In genomic region chrX:41906515-41907165, GRCh38 we compare ENCODE assay signal across 12 cellular contexts. TPM values are rescaled to one million over a fixed set of nuclear protein-coding genes. Genes with fewer than 3 reads are reported as not detected.
DNase-seq lines count a peak whose midpoint lies in the region; ATAC-seq, FAIRE-seq and TF ChIP-seq lines count a peak whose summit lies in the region.
"Had no signal": no experiment of that assay in that cellular context is flagged by ENCODE, and none has a peak within 500 bp of the region (broad histone marks: within the 10 kb centered on the region; RNA-seq: fewer than 3 reads in every experiment).

No MANE protein-coding gene starts in this region.

- no peaks in the 10 kb centered on the region for H3K9me3 ChIP-seq in CD4-positive, alpha-beta T cell (ENCODE audit: control insufficient read depth, low read length)
- H3K9me3 ChIP-seq: thoracic aorta had no signal

- peak overlapping the region; percentile 55 for H3K27ac Mint-ChIP-seq in CD4-positive, alpha-beta T cell
- H3K27ac Mint-ChIP-seq in activated naive CD4-positive, alpha-beta T cell treated with anti-CD3 and anti-CD28 coated beads, Interleukin-2, amount 50 U/mL, for 72 hours: peak overlapping the region; percentile 50 to 69
- H3K27ac Mint-ChIP-seq: neural progenitor cell; T-helper 1 cell treated with Interleukin-12 subunit alpha and Interleukin-12 subunit beta and Interleukin-4 antibody, amounts not matched to agents 30 μg/mL and 1 μg/mL, for 36 hours had no signal

- no peak for TF ChIP-seq CTCF in CD4-positive, alpha-beta T cell (IDR thresholded peaks at IDR 0.05)
- no peak for TF ChIP-seq CTCF in lower leg skin (IDR thresholded peaks at IDR 0.05)
- TF ChIP-seq CTCF in D721Med (IDR thresholded peaks at IDR 0.05; ENCODE audit: insufficient read depth, missing control alignments): no peak

- peaks cover 6% of the 10 kb centered on the region for H3K9me3 Mint-ChIP-seq in CD4-positive, alpha-beta T cell
- peaks cover 0 to 9% of the 10 kb centered on the region in 2 donors for H3K9me3 Mint-ChIP-seq in activated naive CD4-positive, alpha-beta T cell treated with anti-CD3 and anti-CD28 coated beads, Interleukin-2, amount 50 U/mL, for 72 hours

- H3K4me3 Mint-ChIP-seq in CD4-positive, alpha-beta T cell: peak overlapping the region; percentile 45
- H3K4me3 Mint-ChIP-seq: neural progenitor cell; T-helper 1 cell treated with Interleukin-12 subunit alpha and Interleukin-12 subunit beta and Interleukin-4 antibody, amounts not matched to agents 30 μg/mL and 1 μg/mL, for 36 hours had no signal

- no peak for FAIRE-seq in D721Med (lab: Jason Lieb, UNC)

- peaks cover 44% of the 10 kb centered on the region for H3K4me1 Mint-ChIP-seq in CD4-positive, alpha-beta T cell (ENCODE audit: low read depth)
- H3K4me1 Mint-ChIP-seq: neural progenitor cell had no signal

- POLR2A ChIA-PET in CD4-positive, alpha-beta T cell (lab: Charles Lee): interaction anchor here (1.0 kb wide), 1 partner anchor 47 kb away, joined by 3 read pairs; no protein-coding TSS in a partner anchor

- ATAC-seq in CD4-positive, alpha-beta T cell (ENCODE audit: poor library complexity): no peak
- ATAC-seq in activated naive CD4-positive, alpha-beta T cell treated with anti-CD3 and anti-CD28 coated beads, Interleukin-2, amount 50 U/mL, for 72 hours: peak; percentile 82 to 90

- H3K27me3 ChIP-seq in CD4-positive, alpha-beta T cell (ENCODE audit: control insufficient read depth, insufficient read depth, low read length): no peaks in the 10 kb centered on the region
- H3K27me3 ChIP-seq: neural progenitor cell had no signal

- 84 to 87% methylated on average over 3 of the region's 3 CpGs for WGBS in lower leg skin, 2 donors

- H3K4me3 ChIP-seq in lower leg skin (ENCODE audit: low read depth, poor library complexity, severe bottlenecking): no peak overlapping the region
- H3K4me3 ChIP-seq: lung, neural progenitor cell, thoracic aorta had no signal

- CTCF ChIA-PET in CD4-positive, alpha-beta T cell (lab: Charles Lee): interaction anchor here (0.5 kb wide), 1 partner anchor 594 kb away, joined by 3 read pairs; no protein-coding TSS in a partner anchor

- H3K27me3 Mint-ChIP-seq in CD4-positive, alpha-beta T cell: no peaks in the 10 kb centered on the region

- intact Hi-C loops in CD4-positive, alpha-beta T cell (cut with DNase I, micrococcal nuclease): loop anchor here in 1 of 2 experiments (10.0 kb wide), 1 partner anchor 1028 kb away; no protein-coding TSS in a partner anchor
- intact Hi-C loops in lower leg skin (cut with DNase I; ENCODE audit: low total_unique reads): no loop called here

- peaks cover 55% of the 10 kb centered on the region for H3K36me3 Mint-ChIP-seq in CD4-positive, alpha-beta T cell (ENCODE audit: low read depth)
- peaks cover 10 to 31% of the 10 kb centered on the region in 2 donors for H3K36me3 Mint-ChIP-seq in activated naive CD4-positive, alpha-beta T cell treated with anti-CD3 and anti-CD28 coated beads, Interleukin-2, amount 50 U/mL, for 72 hours

- H3K27ac ChIP-seq in CD4-positive, alpha-beta T cell (ENCODE audit: low read depth, low read length): no peak overlapping the region
- H3K27ac ChIP-seq: neural progenitor cell, thoracic aorta had no signal

- no peak for DNase-seq in CD4-positive, alpha-beta T cell
- peak; percentile 24 for DNase-seq in Daoy (ENCODE audit: low read depth)
- DNase-seq in activated naive CD4-positive, alpha-beta T cell treated with anti-CD3 and anti-CD28 coated beads, Interleukin-2, amount 50 U/mL, for 72 hours (ENCODE audit: low spot score in 2 of 2): no peak
- DNase-seq in glomerular visceral epithelial cell (ENCODE audit: extremely low spot score): peak; percentile 54
- no peak for DNase-seq in lower leg skin (ENCODE audit: low spot score in 2 of 2)
- DNase-seq in D721Med (ENCODE audit: insufficient read length, low spot score): no peak
- no peak for DNase-seq in NCI-H1694 treated with DMSO at 0.1 percent for 48 hours (lab: John Stamatoyannopoulos, UW)
- DNase-seq: NCI-H1092 had no signal

- TF ChIP-seq POLR2A in lower leg skin (IDR thresholded peaks at IDR 0.05): no peak

RNA-seq across cellular contexts. Expression of gene CASK, which starts 16.7 kb away (rescaled TPM):
- 10 to 100 TPM; 39.9 to 44.6 TPM for total RNA-seq in CD4-positive, alpha-beta T cell
- 14.1 and 40.6 TPM in 2 replicates for total RNA-seq in Daoy (2014; rRNA removed; shearing (Covaris generic))
- 10 to 100 TPM; 18.1 to 18.4 TPM for total RNA-seq in activated naive CD4-positive, alpha-beta T cell treated with anti-CD3 and anti-CD28 coated beads, Interleukin-2, amount 50 U/mL, for 72 hours
- 10 to 100 TPM; 22.7 to 43.2 (median 26.8) TPM for total RNA-seq in lower leg skin

Comparison
In these comparisons a context has a peak if more than half of its experiments do, and no peak if none do; other contexts are left out.
1. DNase-seq: peak in Daoy (single experiment) and glomerular visceral epithelial cell (single experiment); none in CD4-positive, alpha-beta T cell (0 of 10), activated naive CD4-positive, alpha-beta T cell treated with anti-CD3 and anti-CD28 coated beads, Interleukin-2, amount 50 U/mL, for 72 hours (0 of 2), lower leg skin (0 of 2), D721Med (single experiment) and NCI-H1694 treated with DMSO at 0.1 percent for 48 hours (single experiment).